10 cellular contexts compared by ENCODE assay signal in genomic region chr1:205629751-205630150, GRCh38. TPM values are rescaled to one million over a fixed set of nuclear protein-coding genes. Genes with fewer than 3 reads are reported as not detected.
A peak's percentile ranks its signal among the peaks of the same experiment; 100 is the strongest.
DNase-seq lines count a peak whose midpoint lies in the region; ATAC-seq lines count a peak whose summit lies in the region.
"Had no signal": no experiment of that assay in that cellular context is flagged by ENCODE, and none has a peak within 500 bp of the region (broad histone marks: within the 10 kb centered on the region; RNA-seq: fewer than 3 reads in every experiment).

No MANE protein-coding gene starts in this region.

- intact Hi-C loops in activated T-helper 1 cell treated with anti-CD3 and anti-CD28 coated beads, Interleukin-12 subunit alpha, Interleukin-12 subunit beta, Interleukin-2, Interleukin-4 antibody, amounts not matched to agents 30 ng/mL and 10 ng/mL and 1 ng/mL, durations not matched to agents 14 hours and 24 hours and 36 hours (cut with micrococcal nuclease): loop anchor here (2.0 to 5.0 kb wide), 3 partner anchors 13 to 507 kb away; no protein-coding TSS in a partner anchor

- H3K27ac ChIP-seq in iPS-20b (ENCODE audit: low read length): no peak overlapping the region

- H3K36me3 Mint-ChIP-seq in activated T-cell treated with anti-CD3 and anti-CD28 coated beads, Interleukin-2, amount 50 U/mL, for 72 hours (ENCODE audit: insufficient read depth in 2 of 2): peaks cover 4 to 11% of the 10 kb centered on the region in 2 donors
- H3K36me3 Mint-ChIP-seq in activated T-helper 1 cell treated with anti-CD3 and anti-CD28 coated beads, Interleukin-12 subunit alpha, Interleukin-12 subunit beta, Interleukin-2, Interleukin-4 antibody, amounts not matched to agents 30 ng/mL and 10 ng/mL and 1 ng/mL, durations not matched to agents 14 hours and 24 hours and 36 hours (ENCODE audit: low read depth): peaks cover 28% of the 10 kb centered on the region
- peaks cover 31% of the 10 kb centered on the region for H3K36me3 Mint-ChIP-seq in stimulated activated naive CD8-positive, alpha-beta T cell treated with anti-CD3 and anti-CD28 coated beads, Interleukin-15, Interleukin-2, amounts not matched to agents 100 ng/mL and 50 ng/mL, for 24 hours (ENCODE audit: low read depth)

- peak overlapping the region; percentile 93 to 94 for H3K4me3 Mint-ChIP-seq in activated T-cell treated with anti-CD3 and anti-CD28 coated beads, Interleukin-2, amount 50 U/mL, for 72 hours
- peak overlapping the region; percentile 97 for H3K4me3 Mint-ChIP-seq in activated T-helper 1 cell treated with anti-CD3 and anti-CD28 coated beads, Interleukin-12 subunit alpha, Interleukin-12 subunit beta, Interleukin-2, Interleukin-4 antibody, amounts not matched to agents 30 ng/mL and 10 ng/mL and 1 ng/mL, durations not matched to agents 14 hours and 24 hours and 36 hours
- H3K4me3 Mint-ChIP-seq in stimulated activated naive CD8-positive, alpha-beta T cell treated with anti-CD3 and anti-CD28 coated beads, Interleukin-15, Interleukin-2, amounts not matched to agents 100 ng/mL and 50 ng/mL, for 24 hours: peak overlapping the region; percentile 87

- H3K4me3 ChIP-seq in iPS-20b (ENCODE audit: low read length): peak overlapping the region; percentile 87; the same call in 1 of the 2 replicates

- peak overlapping the region; percentile 81 for H3K27ac Mint-ChIP-seq in activated T-cell treated with anti-CD3 and anti-CD28 coated beads, Interleukin-2, amount 50 U/mL, for 72 hours
- H3K27ac Mint-ChIP-seq in activated T-helper 1 cell treated with anti-CD3 and anti-CD28 coated beads, Interleukin-12 subunit alpha, Interleukin-12 subunit beta, Interleukin-2, Interleukin-4 antibody, amounts not matched to agents 30 ng/mL and 10 ng/mL and 1 ng/mL, durations not matched to agents 14 hours and 24 hours and 36 hours: peak overlapping the region; percentile 99
- H3K27ac Mint-ChIP-seq in stimulated activated naive CD8-positive, alpha-beta T cell treated with anti-CD3 and anti-CD28 coated beads, Interleukin-15, Interleukin-2, amounts not matched to agents 100 ng/mL and 50 ng/mL, for 24 hours: peak overlapping the region; percentile 87

- DNase-seq in activated T-cell treated with anti-CD3 and anti-CD28 coated beads, Interleukin-2, amount 50 U/mL, for 72 hours: peak; percentile 4 to 16
- DNase-seq in activated T-cell treated with anti-CD3 and anti-CD28 coated beads, Interleukin-2, amount 50 U/mL, for 48 hours: no peak
- no peak for DNase-seq in activated T-helper 1 cell treated with anti-CD3 and anti-CD28 coated beads, Interleukin-12 subunit alpha, Interleukin-12 subunit beta, Interleukin-2, Interleukin-4 antibody, amounts not matched to agents 30 ng/mL and 10 ng/mL and 1 ng/mL, durations not matched to agents 14 hours and 24 hours and 36 hours (ENCODE audit: low spot score)
- DNase-seq in SHP77 treated with DMSO at 0.1 percent for 48 hours (lab: John Stamatoyannopoulos, UW): no peak
- no peak for DNase-seq in NCI-H2171 treated with DMSO at 0.1 percent for 48 hours (lab: John Stamatoyannopoulos, UW)
- DNase-seq: cortex of kidney, upper lobe of left lung had no signal

- H3K36me3 ChIP-seq in iPS-20b (ENCODE audit: insufficient read depth, low read depth, low read length): peaks cover 5% of the 10 kb centered on the region; the same call in 1 of the 2 replicates
- H3K36me3 ChIP-seq: upper lobe of left lung had no signal

- no peak for ATAC-seq in activated T-cell treated with anti-CD3 and anti-CD28 coated beads, Interleukin-2, amount 50 U/mL, for 72 hours (replicated peaks in 1 of 2)
- no peak for ATAC-seq in HG02938 (IDR thresholded peaks at IDR 0.05; ENCODE audit: unreplicated experiment)

- H3K4me1 Mint-ChIP-seq in activated T-cell treated with anti-CD3 and anti-CD28 coated beads, Interleukin-2, amount 50 U/mL, for 72 hours (ENCODE audit: low read depth): peaks cover 49% of the 10 kb centered on the region
- H3K4me1 Mint-ChIP-seq in activated T-helper 1 cell treated with anti-CD3 and anti-CD28 coated beads, Interleukin-12 subunit alpha, Interleukin-12 subunit beta, Interleukin-2, Interleukin-4 antibody, amounts not matched to agents 30 ng/mL and 10 ng/mL and 1 ng/mL, durations not matched to agents 14 hours and 24 hours and 36 hours (ENCODE audit: low read depth): peaks cover 67% of the 10 kb centered on the region
- peaks cover 65% of the 10 kb centered on the region for H3K4me1 Mint-ChIP-seq in stimulated activated naive CD8-positive, alpha-beta T cell treated with anti-CD3 and anti-CD28 coated beads, Interleukin-15, Interleukin-2, amounts not matched to agents 100 ng/mL and 50 ng/mL, for 24 hours (ENCODE audit: low read depth)

- no peaks in the 10 kb centered on the region for H3K9me3 ChIP-seq in iPS-20b (ENCODE audit: insufficient read depth, low read depth, low read length)
- H3K9me3 ChIP-seq: upper lobe of left lung had no signal

- no peaks in the 10 kb centered on the region for H3K27me3 ChIP-seq in iPS-20b (ENCODE audit: insufficient read depth, low read length)
- H3K27me3 ChIP-seq: upper lobe of left lung had no signal

- peaks cover 6% of the 10 kb centered on the region; the same call in 1 of the 2 replicates for H3K4me1 ChIP-seq in iPS-20b (ENCODE audit: insufficient read depth, low read length)

- no peaks in the 10 kb centered on the region for H3K9me3 Mint-ChIP-seq in activated T-cell treated with anti-CD3 and anti-CD28 coated beads, Interleukin-2, amount 50 U/mL, for 72 hours
- no peaks in the 10 kb centered on the region for H3K9me3 Mint-ChIP-seq in activated T-helper 1 cell treated with anti-CD3 and anti-CD28 coated beads, Interleukin-12 subunit alpha, Interleukin-12 subunit beta, Interleukin-2, Interleukin-4 antibody, amounts not matched to agents 30 ng/mL and 10 ng/mL and 1 ng/mL, durations not matched to agents 14 hours and 24 hours and 36 hours
- no peaks in the 10 kb centered on the region for H3K9me3 Mint-ChIP-seq in stimulated activated naive CD8-positive, alpha-beta T cell treated with anti-CD3 and anti-CD28 coated beads, Interleukin-15, Interleukin-2, amounts not matched to agents 100 ng/mL and 50 ng/mL, for 24 hours

- peak overlapping the region; percentile 86; the same call in 1 of the 2 replicates for H3K9ac ChIP-seq in iPS-20b (ENCODE audit: low read depth, low read length)

- no peaks in the 10 kb centered on the region for H3K27me3 Mint-ChIP-seq in activated T-cell treated with anti-CD3 and anti-CD28 coated beads, Interleukin-2, amount 50 U/mL, for 72 hours (ENCODE audit: low read depth)
- H3K27me3 Mint-ChIP-seq in activated T-helper 1 cell treated with anti-CD3 and anti-CD28 coated beads, Interleukin-12 subunit alpha, Interleukin-12 subunit beta, Interleukin-2, Interleukin-4 antibody, amounts not matched to agents 30 ng/mL and 10 ng/mL and 1 ng/mL, durations not matched to agents 14 hours and 24 hours and 36 hours (ENCODE audit: insufficient read depth): peaks cover 2% of the 10 kb centered on the region
- H3K27me3 Mint-ChIP-seq in stimulated activated naive CD8-positive, alpha-beta T cell treated with anti-CD3 and anti-CD28 coated beads, Interleukin-15, Interleukin-2, amounts not matched to agents 100 ng/mL and 50 ng/mL, for 24 hours: no peaks in the 10 kb centered on the region

RNA-seq across cellular contexts. Expression of gene ELK4, which starts 2.1 kb away (rescaled TPM):
- 10 to 100 TPM; 72.8 to 86.8 TPM for total RNA-seq in activated T-cell treated with anti-CD3 and anti-CD28 coated beads, Interleukin-2, amount 50 U/mL, for 72 hours
- total RNA-seq in activated T-helper 1 cell treated with anti-CD3 and anti-CD28 coated beads, Interleukin-12 subunit alpha, Interleukin-12 subunit beta, Interleukin-2, Interleukin-4 antibody, amounts not matched to agents 30 ng/mL and 10 ng/mL and 1 ng/mL, durations not matched to agents 14 hours and 24 hours and 36 hours: 81.1 and 86.2 TPM in 2 replicates

RNA-seq across cellular contexts. Expression of gene SLC45A3, which starts 50.6 kb away (rescaled TPM):
- total RNA-seq in activated T-cell treated with anti-CD3 and anti-CD28 coated beads, Interleukin-2, amount 50 U/mL, for 72 hours: 1 to 10 TPM in 1 of 2 donors, under 1 TPM in 1; 0.70 to 1.0 TPM
- 0.81 and 1.1 TPM in 2 replicates for total RNA-seq in activated T-helper 1 cell treated with anti-CD3 and anti-CD28 coated beads, Interleukin-12 subunit alpha, Interleukin-12 subunit beta, Interleukin-2, Interleukin-4 antibody, amounts not matched to agents 30 ng/mL and 10 ng/mL and 1 ng/mL, durations not matched to agents 14 hours and 24 hours and 36 hours

Comparison
In these comparisons a context has a peak if more than half of its experiments do, and no peak if none do; other contexts are left out.
1. DNase-seq: peak in activated T-cell treated with anti-CD3 and anti-CD28 coated beads, Interleukin-2, amount 50 U/mL, for 72 hours (2 of 2); none in activated T-cell treated with anti-CD3 and anti-CD28 coated beads, Interleukin-2, amount 50 U/mL, for 48 hours (0 of 2), activated T-helper 1 cell treated with anti-CD3 and anti-CD28 coated beads, Interleukin-12 subunit alpha, Interleukin-12 subunit beta, Interleukin-2, Interleukin-4 antibody, amounts not matched to agents 30 ng/mL and 10 ng/mL and 1 ng/mL, durations not matched to agents 14 hours and 24 hours and 36 hours (single experiment), SHP77 treated with DMSO at 0.1 percent for 48 hours (single experiment) and NCI-H2171 treated with DMSO at 0.1 percent for 48 hours (single experiment).
2. Peak in every context shown above with its lines, with median percentiles within 50 percentile points of each other: H3K27ac Mint-ChIP-seq and H3K4me3 Mint-ChIP-seq.